ENCODE assay signal across 1 cellular context in the genomic region with DNA sequence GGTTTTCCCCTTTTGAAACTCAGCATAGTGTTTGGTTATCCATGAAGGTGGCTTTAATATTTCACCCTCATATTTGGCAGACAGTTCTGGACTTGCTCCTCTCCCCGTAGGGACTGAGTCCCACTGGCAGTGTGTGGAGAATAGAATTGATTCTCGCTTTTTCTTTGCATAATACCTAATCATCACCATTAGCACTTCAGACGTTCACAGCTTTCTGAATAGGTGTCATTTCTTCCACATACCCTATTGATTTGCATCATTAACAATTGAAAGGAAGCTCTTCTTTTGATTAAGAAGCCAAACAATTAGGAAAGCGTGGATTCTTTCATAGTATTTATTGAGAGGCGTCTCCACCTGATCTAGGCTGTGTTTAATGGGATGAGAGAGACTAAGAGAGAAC.
TF ChIP-seq lines count a peak whose summit lies in the region.

No MANE protein-coding gene starts in this region.

TF ChIP-seq in H1, 55 proteins besides CTCF, POLR2A, EP300 and RAD21:
- TF ChIP-seq, protein P1, sequence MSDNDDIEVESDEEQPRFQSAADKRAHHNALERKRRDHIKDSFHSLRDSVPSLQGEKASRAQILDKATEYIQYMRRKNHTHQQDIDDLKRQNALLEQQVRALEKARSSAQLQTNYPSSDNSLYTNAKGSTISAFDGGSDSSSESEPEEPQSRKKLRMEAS (IDR thresholded peaks at IDR 0.05), result no peak
- no peak for TF ChIP-seq CBX8 (IDR thresholded peaks at IDR 0.05; ENCODE audit: borderline replicate concordance, low read depth, low read length)
- TF ChIP-seq SIRT6 (IDR thresholded peaks at IDR 0.05; ENCODE audit: low read length), result no peak
- no peak for TF ChIP-seq CTBP2 (IDR thresholded peaks at IDR 0.05; ENCODE audit: borderline replicate concordance, insufficient read depth, insufficient read length, low read length)
- no peak for TF ChIP-seq ZNF274 (IDR thresholded peaks at IDR 0.05; ENCODE audit: borderline replicate concordance, extremely low read depth, low read length)
- TF ChIP-seq SRF (IDR thresholded peaks at IDR 0.05; ENCODE audit: low read depth, low read length), result no peak
- no peak for TF ChIP-seq HDAC2 (IDR thresholded peaks at IDR 0.05; ENCODE audit: borderline replicate concordance in 1 of 2, low read depth in 2 of 2, low read length in 2 of 2)
- no peak for TF ChIP-seq YY1 (IDR thresholded peaks at IDR 0.05; ENCODE audit: low read depth, low read length)
- no peak for TF ChIP-seq NANOG (IDR thresholded peaks at IDR 0.05; ENCODE audit: insufficient read depth, low read depth, low read length, poor library complexity, severe bottlenecking)
- TF ChIP-seq, protein P2, sequence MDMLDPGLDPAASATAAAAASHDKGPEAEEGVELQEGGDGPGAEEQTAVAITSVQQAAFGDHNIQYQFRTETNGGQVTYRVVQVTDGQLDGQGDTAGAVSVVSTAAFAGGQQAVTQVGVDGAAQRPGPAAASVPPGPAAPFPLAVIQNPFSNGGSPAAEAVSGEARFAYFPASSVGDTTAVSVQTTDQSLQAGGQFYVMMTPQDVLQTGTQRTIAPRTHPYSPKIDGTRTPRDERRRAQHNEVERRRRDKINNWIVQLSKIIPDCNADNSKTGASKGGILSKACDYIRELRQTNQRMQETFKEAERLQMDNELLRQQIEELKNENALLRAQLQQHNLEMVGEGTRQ (IDR thresholded peaks at IDR 0.05; ENCODE audit: low read length), result no peak
- TF ChIP-seq CHD1 (IDR thresholded peaks at IDR 0.05; ENCODE audit: low read depth, low read length), result no peak
- TF ChIP-seq POLR2AphosphoS5 (IDR thresholded peaks at IDR 0.05; ENCODE audit: low read depth, low read length), result no peak
- TF ChIP-seq MAFK (IDR thresholded peaks at IDR 0.05; ENCODE audit: low read depth, low read length), result no peak
- TF ChIP-seq NRF1 (IDR thresholded peaks at IDR 0.05; ENCODE audit: low read depth, low read length), result no peak
